In the genomic region with DNA sequence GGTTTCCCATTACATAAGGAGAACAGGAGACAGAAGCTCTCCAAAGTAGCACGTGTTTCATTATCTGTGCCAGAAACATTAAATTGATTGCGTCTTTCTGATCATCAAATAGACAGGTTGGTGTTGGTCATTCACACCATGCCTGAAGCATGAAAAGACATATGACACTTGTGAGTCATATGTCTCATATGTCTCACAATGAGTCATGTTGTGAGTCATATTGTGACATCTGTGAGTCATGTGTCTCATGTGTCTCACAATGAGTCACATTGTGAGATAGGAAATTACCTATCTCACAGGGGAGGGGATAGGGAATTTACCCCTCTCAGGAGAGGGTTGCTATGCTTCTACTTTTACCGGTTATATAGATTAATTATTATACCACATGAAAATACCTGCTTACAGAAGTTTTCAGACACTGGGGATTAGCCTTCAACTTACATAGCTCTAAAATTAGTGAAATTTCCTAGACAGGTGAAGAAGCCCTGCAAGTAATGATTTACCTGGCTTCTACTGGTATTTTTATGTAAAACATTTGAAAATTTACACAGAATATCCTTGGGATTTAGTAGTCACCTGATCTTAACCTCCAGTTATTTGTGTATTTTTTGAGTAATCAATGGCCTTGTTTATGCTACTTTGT, we compare ENCODE assay signal across 1 cellular context.
TF ChIP-seq lines count a peak whose summit lies in the region.

No MANE protein-coding gene starts in this region.

TF ChIP-seq in HepG2, 621 proteins besides CTCF, POLR2A, EP300 and RAD21 (continued from another document):
- TF ChIP-seq MYPOP (CRISPR knock-in tag; IDR thresholded peaks at IDR 0.05) = no peak
- no peak for TF ChIP-seq RBM39 (IDR thresholded peaks at IDR 0.05; ENCODE audit: low read depth, low read length, poor library complexity, severe bottlenecking)
- TF ChIP-seq CREB1 (IDR thresholded peaks at IDR 0.05) = peak; percentile 86
- no peak for TF ChIP-seq CREB1 (CRISPR knock-in tag; IDR thresholded peaks at IDR 0.05)
- TF ChIP-seq ELF3 (CRISPR knock-in tag; IDR thresholded peaks at IDR 0.05) = no peak
- no peak for TF ChIP-seq ETS1 (CRISPR knock-in tag; IDR thresholded peaks at IDR 0.05)
- TF ChIP-seq YEATS2 (CRISPR knock-in tag; IDR thresholded peaks at IDR 0.05; ENCODE audit: borderline replicate concordance) = no peak
- TF ChIP-seq CREM (IDR thresholded peaks at IDR 0.05) = no peak
- no peak for TF ChIP-seq CREM (CRISPR knock-in tag; IDR thresholded peaks at IDR 0.05)
- TF ChIP-seq CREBL2 (CRISPR knock-in tag; IDR thresholded peaks at IDR 0.05; ENCODE audit: borderline replicate concordance) = no peak
- no peak for TF ChIP-seq MED13 (CRISPR knock-in tag; IDR thresholded peaks at IDR 0.05)
- TF ChIP-seq ZFX (CRISPR knock-in tag; IDR thresholded peaks at IDR 0.05; ENCODE audit: low read depth) = no peak
- no peak for TF ChIP-seq ARNTL (CRISPR knock-in tag; IDR thresholded peaks at IDR 0.05)
- no peak for TF ChIP-seq KLF13 (CRISPR knock-in tag; IDR thresholded peaks at IDR 0.05)
- no peak for TF ChIP-seq PRMT3 (CRISPR knock-in tag; IDR thresholded peaks at IDR 0.05; ENCODE audit: borderline replicate concordance, low read depth)
- TF ChIP-seq ZMYM4 (CRISPR knock-in tag; IDR thresholded peaks at IDR 0.05) = no peak
- TF ChIP-seq ZNF530 (CRISPR knock-in tag; IDR thresholded peaks at IDR 0.05; ENCODE audit: low read depth) = no peak
- peak; percentile 54; the same call in 1 of the 2 replicates for TF ChIP-seq USF2 (IDR thresholded peaks at IDR 0.05; ENCODE audit: low read depth, low read length)
- TF ChIP-seq USF2 (CRISPR knock-in tag; IDR thresholded peaks at IDR 0.05; ENCODE audit: borderline replicate concordance) = no peak
- no peak for TF ChIP-seq TCF7 (IDR thresholded peaks at IDR 0.05; ENCODE audit: low read depth)
- TF ChIP-seq ZNF335 (CRISPR knock-in tag; IDR thresholded peaks at IDR 0.05) = no peak
- no peak for TF ChIP-seq ZFP36 (IDR thresholded peaks at IDR 0.05; ENCODE audit: borderline replicate concordance, low read depth, low read length, partially characterized antibody)
- TF ChIP-seq TFAP4 (IDR thresholded peaks at IDR 0.05; ENCODE audit: borderline replicate concordance, low read depth) = no peak
- no peak for TF ChIP-seq CCDC6 (CRISPR knock-in tag; IDR thresholded peaks at IDR 0.05)
- TF ChIP-seq, protein P1, sequence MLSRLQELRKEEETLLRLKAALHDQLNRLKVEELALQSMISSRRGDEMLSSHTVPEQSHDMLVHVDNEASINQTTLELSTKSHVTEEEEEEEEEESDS (CRISPR knock-in tag; IDR thresholded peaks at IDR 0.05; ENCODE audit: borderline replicate concordance) = no peak
- TF ChIP-seq RORA (CRISPR knock-in tag; IDR thresholded peaks at IDR 0.05) = no peak
- TF ChIP-seq, protein P2, sequence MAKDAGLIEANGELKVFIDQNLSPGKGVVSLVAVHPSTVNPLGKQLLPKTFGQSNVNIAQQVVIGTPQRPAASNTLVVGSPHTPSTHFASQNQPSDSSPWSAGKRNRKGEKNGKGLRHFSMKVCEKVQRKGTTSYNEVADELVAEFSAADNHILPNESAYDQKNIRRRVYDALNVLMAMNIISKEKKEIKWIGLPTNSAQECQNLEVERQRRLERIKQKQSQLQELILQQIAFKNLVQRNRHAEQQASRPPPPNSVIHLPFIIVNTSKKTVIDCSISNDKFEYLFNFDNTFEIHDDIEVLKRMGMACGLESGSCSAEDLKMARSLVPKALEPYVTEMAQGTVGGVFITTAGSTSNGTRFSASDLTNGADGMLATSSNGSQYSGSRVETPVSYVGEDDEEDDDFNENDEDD (CRISPR knock-in tag; IDR thresholded peaks at IDR 0.05; ENCODE audit: borderline replicate concordance) = no peak
- TF ChIP-seq, protein P3, sequence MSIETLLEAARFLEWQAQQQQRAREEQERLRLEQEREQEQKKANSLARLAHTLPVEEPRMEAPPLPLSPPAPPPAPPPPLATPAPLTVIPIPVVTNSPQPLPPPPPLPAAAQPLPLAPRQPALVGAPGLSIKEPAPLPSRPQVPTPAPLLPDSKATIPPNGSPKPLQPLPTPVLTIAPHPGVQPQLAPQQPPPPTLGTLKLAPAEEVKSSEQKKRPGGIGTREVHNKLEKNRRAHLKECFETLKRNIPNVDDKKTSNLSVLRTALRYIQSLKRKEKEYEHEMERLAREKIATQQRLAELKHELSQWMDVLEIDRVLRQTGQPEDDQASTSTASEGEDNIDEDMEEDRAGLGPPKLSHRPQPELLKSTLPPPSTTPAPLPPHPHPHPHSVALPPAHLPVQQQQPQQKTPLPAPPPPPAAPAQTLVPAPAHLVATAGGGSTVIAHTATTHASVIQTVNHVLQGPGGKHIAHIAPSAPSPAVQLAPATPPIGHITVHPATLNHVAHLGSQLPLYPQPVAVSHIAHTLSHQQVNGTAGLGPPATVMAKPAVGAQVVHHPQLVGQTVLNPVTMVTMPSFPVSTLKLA (IDR thresholded peaks at IDR 0.05) = peak; percentile 39; the same call in 1 of the 2 replicates
- TF ChIP-seq RAD51 (IDR thresholded peaks at IDR 0.05; ENCODE audit: borderline replicate concordance) = peak; percentile 42; the same call in 1 of the 2 replicates
- TF ChIP-seq NFIC (IDR thresholded peaks at IDR 0.05; ENCODE audit: low read length) = no peak
- peak; percentile 75 for TF ChIP-seq BHLHE40 (IDR thresholded peaks at IDR 0.05; ENCODE audit: low read length)
- TF ChIP-seq ZNF543 (CRISPR knock-in tag; IDR thresholded peaks at IDR 0.05) = no peak
- no peak for TF ChIP-seq ZFP62 (CRISPR knock-in tag; IDR thresholded peaks at IDR 0.05)
- no peak for TF ChIP-seq ZNF770 (CRISPR knock-in tag; IDR thresholded peaks at IDR 0.05)
- no peak for TF ChIP-seq NKX3-1 (CRISPR knock-in tag; IDR thresholded peaks at IDR 0.05)
- no peak for TF ChIP-seq ZNF292 (CRISPR knock-in tag; IDR thresholded peaks at IDR 0.05; ENCODE audit: borderline replicate concordance, low read depth)
- TF ChIP-seq, protein P4, sequence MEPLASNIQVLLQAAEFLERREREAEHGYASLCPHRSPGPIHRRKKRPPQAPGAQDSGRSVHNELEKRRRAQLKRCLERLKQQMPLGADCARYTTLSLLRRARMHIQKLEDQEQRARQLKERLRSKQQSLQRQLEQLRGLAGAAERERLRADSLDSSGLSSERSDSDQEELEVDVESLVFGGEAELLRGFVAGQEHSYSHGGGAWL (CRISPR knock-in tag; IDR thresholded peaks at IDR 0.05) = no peak
- no peak for TF ChIP-seq TBX3 (IDR thresholded peaks at IDR 0.05; ENCODE audit: borderline replicate concordance)
- TF ChIP-seq STAT6 (CRISPR knock-in tag; IDR thresholded peaks at IDR 0.05; ENCODE audit: borderline replicate concordance) = no peak
- TF ChIP-seq ZNF768 (CRISPR knock-in tag; IDR thresholded peaks at IDR 0.05) = no peak
- TF ChIP-seq ZNF225 (CRISPR knock-in tag; IDR thresholded peaks at IDR 0.05) = no peak
- peak; percentile 91 for TF ChIP-seq FOSL2 (CRISPR knock-in tag; IDR thresholded peaks at IDR 0.05)
- no peak for TF ChIP-seq ZNF275 (CRISPR knock-in tag; IDR thresholded peaks at IDR 0.05; ENCODE audit: borderline replicate concordance)
- no peak for TF ChIP-seq TCF7L2 (IDR thresholded peaks at IDR 0.05; ENCODE audit: low read depth, low read length)
